Comparison of ENCODE assay signal across 8 cellular contexts in the genomic region with DNA sequence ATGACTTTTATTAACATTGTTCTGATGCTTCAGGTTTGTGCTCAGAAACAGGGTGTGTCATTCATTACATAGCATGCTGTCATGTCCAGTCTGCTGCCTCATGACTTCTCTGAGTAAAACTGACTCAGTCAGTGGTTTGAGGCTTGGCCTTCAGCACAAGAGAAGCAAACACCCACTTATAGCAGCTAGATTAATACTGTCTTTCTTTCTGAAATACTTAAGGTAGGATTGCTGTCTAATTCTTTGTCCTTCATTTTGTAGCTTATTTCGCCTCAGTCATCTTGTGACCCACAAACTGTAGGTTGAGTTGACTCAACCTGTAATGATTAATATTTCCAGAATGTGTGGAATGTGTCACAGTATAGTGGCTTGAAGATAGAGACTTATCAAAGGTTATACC. TPM values are rescaled to one million over a fixed set of nuclear protein-coding genes. Genes with fewer than 3 reads are reported as not detected.
A peak's percentile ranks its signal among the peaks of the same experiment; 100 is the strongest.
DNase-seq lines count a peak whose midpoint lies in the region; ATAC-seq and TF ChIP-seq lines count a peak whose summit lies in the region.

No MANE protein-coding gene starts in this region.

- ATAC-seq in GM21529 (IDR thresholded peaks at IDR 0.05; ENCODE audit: unreplicated experiment) (peak; percentile 50), esophagus mucosa (peak; percentile 99)

- H3K9me3 ChIP-seq in MG63 (peaks cover 2% of the 10 kb centered on the region; the same call in 1 of the 2 replicates), testis (no peaks in the 10 kb centered on the region), ascending aorta (no peaks in the 10 kb centered on the region)

- no peak for TF ChIP-seq CTCF in testis (IDR thresholded peaks at IDR 0.05)
- no peak for TF ChIP-seq CTCF in ascending aorta (IDR thresholded peaks at IDR 0.05)

- in situ Hi-C loops in KBM-7 (cut with MboI; ENCODE audit: low pct_unique_long_range_greater_than_20kb, low sequenced_read_pairs), result no loop called here

- H3K27me3 ChIP-seq in MG63 (no peaks in the 10 kb centered on the region), testis (no peaks in the 10 kb centered on the region), ascending aorta (no peaks in the 10 kb centered on the region)

- intact Hi-C loops in testis (cut with DNase I; ENCODE audit: low total_unique reads) (no loop called here), ascending aorta (cut with DNase I) (no loop called here)

- H3K4me3 ChIP-seq in MG63 (no peak overlapping the region), testis (no peak overlapping the region), ascending aorta (no peak overlapping the region)

- peak; percentile 79 for DNase-seq in MG63
- peak; percentile 1 for DNase-seq in pulmonary artery endothelial cell (ENCODE audit: low read depth, low spot score)
- DNase-seq in KBM-7, result no peak
- DNase-seq in testis, result no peak
- DNase-seq in activated gamma-delta T cell treated with Interleukin-2 at 50 U/mL for 16 hours, result no peak
- DNase-seq in ascending aorta (ENCODE audit: low spot score in 2 of 2), result no peak

- H3K27ac ChIP-seq in testis, result no peak overlapping the region
- H3K27ac ChIP-seq in ascending aorta, result no peak overlapping the region

- no peaks in the 10 kb centered on the region; the same call in 1 of the 2 replicates for H3K36me3 ChIP-seq in MG63
- no peaks in the 10 kb centered on the region for H3K36me3 ChIP-seq in testis (ENCODE audit: low read depth, missing control alignments)
- H3K36me3 ChIP-seq in ascending aorta, result no peaks in the 10 kb centered on the region

- WGBS in testis, 2 donors, result 91 to 100% methylated on average over 1 of the region's 1 CpG

- TF ChIP-seq POLR2A in testis (IDR thresholded peaks at IDR 0.05), result no peak

- no peaks in the 10 kb centered on the region for H3K4me1 ChIP-seq in testis
- no peaks in the 10 kb centered on the region for H3K4me1 ChIP-seq in ascending aorta

RNA-seq across cellular contexts. Expression of a gene that starts 32.9 kb away (rescaled TPM):
- 17.4 and 18.5 TPM in 2 replicates for total RNA-seq in MG63 (2014; rRNA removed; shearing (Covaris generic); ENCODE audit: low replicate concordance)
- 19.2 TPM for total RNA-seq in esophagus mucosa
- 9.6 and 13.5 TPM in 2 replicates for total RNA-seq in pulmonary artery endothelial cell
- total RNA-seq in testis, result 10 to 100 TPM; 39.6 to 41.7 TPM
- 25.9 TPM for polyA plus RNA-seq in testis (ENCODE audit: insufficient read depth, low read depth, low replicate concordance)
- total RNA-seq in ascending aorta, result 57.5 TPM

Comparison
In these comparisons a context has a peak if more than half of its experiments do, and no peak if none do; other contexts are left out.
1. DNase-seq: peak in MG63 (single experiment) and pulmonary artery endothelial cell (single experiment); none in KBM-7 (single experiment), testis (single experiment), activated gamma-delta T cell treated with Interleukin-2 at 50 U/mL for 16 hours (single experiment) and ascending aorta (0 of 2).